Comparison of ENCODE assay signal across 13 cellular contexts in the genomic region with DNA sequence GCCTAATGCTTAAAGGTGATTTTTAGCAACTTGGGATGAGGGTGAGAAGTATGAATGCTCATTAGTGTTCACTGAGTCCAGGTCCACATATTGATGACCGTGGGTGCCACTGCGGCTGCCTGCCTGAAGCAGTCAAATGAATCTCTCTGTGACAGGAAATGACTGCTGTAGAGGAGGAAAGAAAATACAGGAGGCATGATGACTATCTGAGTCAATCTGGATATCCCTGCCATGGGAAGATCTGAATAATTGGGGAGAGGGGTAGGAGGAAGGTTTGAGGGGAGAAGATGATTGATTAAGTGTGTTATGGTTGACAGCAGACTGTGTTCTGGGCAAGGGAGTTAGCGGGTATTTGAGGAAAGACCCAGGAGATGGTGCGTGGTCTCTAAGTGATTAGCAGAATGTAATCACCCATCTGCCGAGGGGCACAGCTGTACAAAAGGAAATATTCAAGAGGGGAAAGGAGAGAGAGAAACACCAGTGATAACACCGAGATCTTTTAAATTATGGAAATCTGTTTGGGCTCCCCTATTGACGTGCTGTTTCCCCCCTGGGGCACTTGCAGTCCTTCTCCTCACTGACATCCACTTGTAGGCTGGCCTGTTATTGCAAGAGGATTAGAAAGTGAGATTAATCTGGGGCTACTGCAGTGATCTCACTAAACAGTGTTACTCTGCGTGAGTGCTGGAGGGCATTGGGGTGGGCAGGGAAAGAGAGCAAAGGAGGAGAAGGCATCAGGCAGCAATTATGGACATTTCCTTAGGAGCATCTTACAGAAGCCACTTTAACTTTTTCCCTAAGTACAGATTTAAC.
DNase-seq lines count a peak whose midpoint lies in the region; ATAC-seq and TF ChIP-seq lines count a peak whose summit lies in the region.
"Had no signal": no experiment of that assay in that cellular context is flagged by ENCODE, and none has a peak within 500 bp of the region (broad histone marks: within the 10 kb centered on the region; RNA-seq: fewer than 3 reads in every experiment).

No MANE protein-coding gene starts in this region.

- no peak overlapping the region for H3K4me3 Mint-ChIP-seq in stimulated activated naive B cell treated with anti-CD40 and anti-IgM and Interleukin-4, amounts not matched to agents 10 μg/mL and 1 μg/mL and 100 μg/mL, for 72 hours
- H3K4me3 Mint-ChIP-seq: T-helper 2 cell treated with Interferon-gamma antibody and Interleukin-4, amounts not matched to agents 5 μg/mL and 100 μg/mL, for 36 hours had no signal

- no peaks in the 10 kb centered on the region for H3K4me1 ChIP-seq in psoas muscle
- H3K4me1 ChIP-seq: upper lobe of left lung had no signal

- H3K9me3 Mint-ChIP-seq in stimulated activated naive B cell treated with anti-CD40 and anti-IgM and Interleukin-4, amounts not matched to agents 10 μg/mL and 1 μg/mL and 100 μg/mL, for 72 hours: peaks cover 0 to 9% of the 10 kb centered on the region in 2 donors
- H3K9me3 Mint-ChIP-seq: T-helper 2 cell treated with Interferon-gamma antibody and Interleukin-4, amounts not matched to agents 5 μg/mL and 100 μg/mL, for 36 hours had no signal

- no peaks in the 10 kb centered on the region for H3K9me3 ChIP-seq in psoas muscle
- H3K9me3 ChIP-seq: upper lobe of left lung had no signal

- H3K36me3 ChIP-seq in psoas muscle (ENCODE audit: insufficient read depth in 1 of 2, low read depth in 1 of 2): no peaks in the 10 kb centered on the region
- H3K36me3 ChIP-seq: upper lobe of left lung had no signal

- no peaks in the 10 kb centered on the region for H3K36me3 Mint-ChIP-seq in stimulated activated naive B cell treated with anti-CD40 and anti-IgM and Interleukin-4, amounts not matched to agents 10 μg/mL and 1 μg/mL and 100 μg/mL, for 72 hours

- no peak overlapping the region for H3K4me3 ChIP-seq in psoas muscle
- H3K4me3 ChIP-seq: mucosa of descending colon, upper lobe of left lung had no signal

- H3K27me3 Mint-ChIP-seq in stimulated activated naive B cell treated with anti-CD40 and anti-IgM and Interleukin-4, amounts not matched to agents 10 μg/mL and 1 μg/mL and 100 μg/mL, for 72 hours: peaks cover 5 to 6% of the 10 kb centered on the region in 2 donors

- no peak overlapping the region for H3K27ac Mint-ChIP-seq in stimulated activated naive B cell treated with anti-CD40 and anti-IgM and Interleukin-4, amounts not matched to agents 10 μg/mL and 1 μg/mL and 100 μg/mL, for 72 hours
- H3K27ac Mint-ChIP-seq: T-helper 2 cell treated with Interferon-gamma antibody and Interleukin-4, amounts not matched to agents 5 μg/mL and 100 μg/mL, for 36 hours had no signal

- intact Hi-C loops in psoas muscle (cut with DNase I) (no loop called here), left colon (cut with DNase I, micrococcal nuclease) (no loop called here)

- H3K27ac ChIP-seq in caudate nucleus (ENCODE audit: low read depth, low read length) (peak overlapping the region; percentile 24), psoas muscle (no peak overlapping the region)
- H3K27ac ChIP-seq: upper lobe of left lung had no signal

- no peaks in the 10 kb centered on the region for H3K27me3 ChIP-seq in psoas muscle (ENCODE audit: insufficient read depth in 3 of 3, low read length in 2 of 3)
- H3K27me3 ChIP-seq: upper lobe of left lung had no signal

- H3K4me1 Mint-ChIP-seq in stimulated activated naive B cell treated with anti-CD40 and anti-IgM and Interleukin-4, amounts not matched to agents 10 μg/mL and 1 μg/mL and 100 μg/mL, for 72 hours: peaks cover 0 to 5% of the 10 kb centered on the region in 2 donors

- ATAC-seq in psoas muscle: no peak
- ATAC-seq in left colon: no peak
- no peak for ATAC-seq in stimulated activated naive B cell treated with anti-CD40 and anti-IgM and Interleukin-4, amounts not matched to agents 10 μg/mL and 1 μg/mL and 100 μg/mL, for 72 hours (replicated peaks)
- no peak for ATAC-seq in GM21529 (IDR thresholded peaks at IDR 0.05; ENCODE audit: unreplicated experiment)
- ATAC-seq: mucosa of descending colon had no signal

- DNase-seq in COLO668 (lab: John Stamatoyannopoulos, UW; ENCODE audit: unreplicated experiment) (peak; percentile 12), NCI-H1092 (lab: John Stamatoyannopoulos, UW) (peak; percentile 21), caudate nucleus (lab: John Stamatoyannopoulos, UW) (no peak), lung microvascular endothelial cell (ENCODE audit: low read depth in 2 of 2) (peak; percentile 8 to 35), psoas muscle (no peak), left colon (no peak)
- no peak for DNase-seq in stimulated activated naive B cell treated with anti-CD40 and anti-IgM and Interleukin-4, amounts not matched to agents 10 μg/mL and 1 μg/mL and 100 μg/mL, for 72 hours
- DNase-seq: mucosa of descending colon, NCI-H446, posterior cingulate gyrus, upper lobe of left lung had no signal

- 75 to 86% (median 84%) methylated on average over 8 of the region's 8 CpGs for WGBS in psoas muscle, 3 donors

- no peak for TF ChIP-seq CTCF in psoas muscle (IDR thresholded peaks at IDR 0.05)

Comparison
In these comparisons a context has a peak if more than half of its experiments do, and no peak if none do; other contexts are left out.
1. DNase-seq: peak in COLO668 (single experiment), NCI-H1092 (single experiment) and lung microvascular endothelial cell (2 of 2); none in caudate nucleus (0 of 61), psoas muscle (0 of 2), left colon (0 of 2) and stimulated activated naive B cell treated with anti-CD40 and anti-IgM and Interleukin-4, amounts not matched to agents 10 μg/mL and 1 μg/mL and 100 μg/mL, for 72 hours (single experiment).